Comparison of ENCODE assay signal across 8 cellular contexts in the genomic region with DNA sequence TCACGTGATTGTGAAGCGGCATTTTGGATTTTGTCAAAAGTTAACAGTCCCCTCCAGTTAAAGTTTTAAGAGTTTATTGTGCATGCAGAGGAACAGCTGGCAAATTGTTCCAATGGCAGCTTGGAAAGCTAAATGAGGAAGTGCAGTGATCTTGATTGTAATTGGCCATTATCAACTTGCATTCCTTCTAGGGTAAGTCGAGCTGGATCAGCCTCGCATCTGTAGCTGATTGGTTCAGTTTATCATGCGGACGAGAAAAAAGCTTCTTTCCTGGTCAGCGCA. TPM values are rescaled to one million over a fixed set of nuclear protein-coding genes. Genes with fewer than 3 reads are reported as not detected.
A peak's percentile ranks its signal among the peaks of the same experiment; 100 is the strongest.
DNase-seq lines count a peak whose midpoint lies in the region; ATAC-seq and TF ChIP-seq lines count a peak whose summit lies in the region.

No MANE protein-coding gene starts in this region.

- H3K27ac ChIP-seq in left ventricle myocardium inferior (replicated peaks) (peak overlapping the region; percentile 90), psoas muscle (peak overlapping the region; percentile 82)

- H3K27me3 ChIP-seq in BE2C (no peaks in the 10 kb centered on the region), left ventricle myocardium inferior (ENCODE audit: low read depth) (no peaks in the 10 kb centered on the region), psoas muscle (ENCODE audit: insufficient read depth in 3 of 3, low read length in 2 of 3) (no peaks in the 10 kb centered on the region)

- H3K4me3 Mint-ChIP-seq in activated T-helper 1 cell treated with anti-CD3 and anti-CD28 coated beads, Interleukin-12 subunit alpha, Interleukin-12 subunit beta, Interleukin-2, Interleukin-4 antibody, amounts not matched to agents 30 ng/mL and 10 ng/mL and 1 ng/mL, durations not matched to agents 14 hours and 24 hours and 36 hours = peak overlapping the region; percentile 99

- no peaks in the 10 kb centered on the region; the same call in 1 of the 2 replicates for H3K4me1 ChIP-seq in BE2C
- peaks cover 37% of the 10 kb centered on the region for H3K4me1 ChIP-seq in left ventricle myocardium inferior
- peaks cover 6% of the 10 kb centered on the region for H3K4me1 ChIP-seq in psoas muscle

- H3K36me3 Mint-ChIP-seq in activated T-helper 1 cell treated with anti-CD3 and anti-CD28 coated beads, Interleukin-12 subunit alpha, Interleukin-12 subunit beta, Interleukin-2, Interleukin-4 antibody, amounts not matched to agents 30 ng/mL and 10 ng/mL and 1 ng/mL, durations not matched to agents 14 hours and 24 hours and 36 hours (ENCODE audit: low read depth) = peaks cover 16% of the 10 kb centered on the region

- H3K27me3 Mint-ChIP-seq in activated T-helper 1 cell treated with anti-CD3 and anti-CD28 coated beads, Interleukin-12 subunit alpha, Interleukin-12 subunit beta, Interleukin-2, Interleukin-4 antibody, amounts not matched to agents 30 ng/mL and 10 ng/mL and 1 ng/mL, durations not matched to agents 14 hours and 24 hours and 36 hours (ENCODE audit: insufficient read depth) = peaks cover 1% of the 10 kb centered on the region

- peak overlapping the region; percentile 92 for H3K27ac Mint-ChIP-seq in activated T-helper 1 cell treated with anti-CD3 and anti-CD28 coated beads, Interleukin-12 subunit alpha, Interleukin-12 subunit beta, Interleukin-2, Interleukin-4 antibody, amounts not matched to agents 30 ng/mL and 10 ng/mL and 1 ng/mL, durations not matched to agents 14 hours and 24 hours and 36 hours

- intact Hi-C loops in activated T-helper 1 cell treated with anti-CD3 and anti-CD28 coated beads, Interleukin-12 subunit alpha, Interleukin-12 subunit beta, Interleukin-2, Interleukin-4 antibody, amounts not matched to agents 30 ng/mL and 10 ng/mL and 1 ng/mL, durations not matched to agents 14 hours and 24 hours and 36 hours (cut with micrococcal nuclease) = loop anchor here (2.0 to 10.0 kb wide), 2 partner anchors 144 to 362 kb away; partner anchors contain the start of gene ZSCAN25
- intact Hi-C loops in left ventricle myocardium inferior (cut with micrococcal nuclease) = no loop called here
- intact Hi-C loops in psoas muscle (cut with DNase I) = no loop called here

- H3K4me1 Mint-ChIP-seq in activated T-helper 1 cell treated with anti-CD3 and anti-CD28 coated beads, Interleukin-12 subunit alpha, Interleukin-12 subunit beta, Interleukin-2, Interleukin-4 antibody, amounts not matched to agents 30 ng/mL and 10 ng/mL and 1 ng/mL, durations not matched to agents 14 hours and 24 hours and 36 hours (ENCODE audit: low read depth) = peaks cover 36% of the 10 kb centered on the region

- H3K9me3 Mint-ChIP-seq in activated T-helper 1 cell treated with anti-CD3 and anti-CD28 coated beads, Interleukin-12 subunit alpha, Interleukin-12 subunit beta, Interleukin-2, Interleukin-4 antibody, amounts not matched to agents 30 ng/mL and 10 ng/mL and 1 ng/mL, durations not matched to agents 14 hours and 24 hours and 36 hours = no peaks in the 10 kb centered on the region

- no peak for DNase-seq in BE2C
- DNase-seq in M059J (ENCODE audit: low read depth) = peak; percentile 78
- DNase-seq in activated T-helper 1 cell treated with anti-CD3 and anti-CD28 coated beads, Interleukin-12 subunit alpha, Interleukin-12 subunit beta, Interleukin-2, Interleukin-4 antibody, amounts not matched to agents 30 ng/mL and 10 ng/mL and 1 ng/mL, durations not matched to agents 14 hours and 24 hours and 36 hours (ENCODE audit: low spot score) = no peak
- DNase-seq in left ventricle myocardium inferior = no peak
- no peak for DNase-seq in psoas muscle

- WGBS in psoas muscle, 3 donors = 4 to 5% (median 5%) methylated on average over 7 of the region's 7 CpGs

- H3K9me3 ChIP-seq in BE2C = no peaks in the 10 kb centered on the region
- H3K9me3 ChIP-seq in left ventricle myocardium inferior (replicated peaks) = no peaks in the 10 kb centered on the region
- H3K9me3 ChIP-seq in psoas muscle = no peaks in the 10 kb centered on the region

- peaks cover 6% of the 10 kb centered on the region for H3K36me3 ChIP-seq in BE2C
- H3K36me3 ChIP-seq in left ventricle myocardium inferior = no peaks in the 10 kb centered on the region
- peaks cover 0 to 8% of the 10 kb centered on the region in 2 donors for H3K36me3 ChIP-seq in psoas muscle (ENCODE audit: insufficient read depth in 1 of 2, low read depth in 1 of 2)

- TF ChIP-seq CTCF in BE2C (IDR thresholded peaks at IDR 0.05; ENCODE audit: low read depth, low read length) (no peak), GM12875 (IDR thresholded peaks at IDR 0.05; ENCODE audit: borderline replicate concordance, insufficient read depth, low read depth, low read length) (no peak), left ventricle myocardium inferior (IDR thresholded peaks at IDR 0.05; ENCODE audit: borderline replicate concordance) (no peak), psoas muscle (IDR thresholded peaks at IDR 0.05) (no peak)

- ATAC-seq in psoas muscle (peak in 1 of 4 donors; percentile 1), GM19328 (IDR thresholded peaks at IDR 0.05; ENCODE audit: unreplicated experiment) (no peak), HG03469 (IDR thresholded peaks at IDR 0.05; ENCODE audit: unreplicated experiment) (no peak)

- H3K4me3 ChIP-seq in BE2C (ENCODE audit: low read depth, low read length) (peak overlapping the region; percentile 92), GM12875 (ENCODE audit: low read depth, low read length) (peak overlapping the region; percentile 95), left ventricle myocardium inferior (peak overlapping the region; percentile 78), psoas muscle (peak overlapping the region; percentile 87)

RNA-seq across cellular contexts. Expression of gene ZNF789, which starts 0.6 kb away (rescaled TPM):
- 5.5 TPM for polyA plus RNA-seq in BE2C (2012; ENCODE audit: insufficient read depth, insufficient read length, low read depth)
- total RNA-seq in M059J (2014; rRNA removed; shearing (Covaris generic)) = 5.6 and 7.6 TPM in 2 replicates
- total RNA-seq in activated T-helper 1 cell treated with anti-CD3 and anti-CD28 coated beads, Interleukin-12 subunit alpha, Interleukin-12 subunit beta, Interleukin-2, Interleukin-4 antibody, amounts not matched to agents 30 ng/mL and 10 ng/mL and 1 ng/mL, durations not matched to agents 14 hours and 24 hours and 36 hours = 19.6 and 22.4 TPM in 2 replicates
- 3.3 TPM for total RNA-seq in left ventricle myocardium inferior
- 1 to 10 TPM; 1.6 to 4.0 (median 2.9) TPM for total RNA-seq in psoas muscle
- 1 to 10 TPM; 2.0 to 6.2 (median 2.2) TPM for polyA plus RNA-seq in psoas muscle

RNA-seq across cellular contexts. Expression of gene ATP5MF, which starts 7.3 kb away (rescaled TPM):
- 733 TPM for polyA plus RNA-seq in BE2C (2012; ENCODE audit: insufficient read depth, insufficient read length, low read depth)
- total RNA-seq in M059J (2014; rRNA removed; shearing (Covaris generic)) = 2,015 and 4,702 TPM in 2 replicates
- 392 and 397 TPM in 2 replicates for total RNA-seq in activated T-helper 1 cell treated with anti-CD3 and anti-CD28 coated beads, Interleukin-12 subunit alpha, Interleukin-12 subunit beta, Interleukin-2, Interleukin-4 antibody, amounts not matched to agents 30 ng/mL and 10 ng/mL and 1 ng/mL, durations not matched to agents 14 hours and 24 hours and 36 hours
- total RNA-seq in left ventricle myocardium inferior (834 TPM), psoas muscle (100 to 1,000 TPM; 391 to 584 (median 510) TPM)
- polyA plus RNA-seq in psoas muscle = 1,000 to 10,000 TPM; 2,163 to 2,481 (median 2,336) TPM

RNA-seq across cellular contexts. Expression of gene ZNF394, which starts 26.8 kb away (rescaled TPM):
- 35.2 TPM for polyA plus RNA-seq in BE2C (2012; ENCODE audit: insufficient read depth, insufficient read length, low read depth)
- total RNA-seq in M059J (2014; rRNA removed; shearing (Covaris generic)) = 24.0 and 32.0 TPM in 2 replicates
- 38.3 and 40.8 TPM in 2 replicates for total RNA-seq in activated T-helper 1 cell treated with anti-CD3 and anti-CD28 coated beads, Interleukin-12 subunit alpha, Interleukin-12 subunit beta, Interleukin-2, Interleukin-4 antibody, amounts not matched to agents 30 ng/mL and 10 ng/mL and 1 ng/mL, durations not matched to agents 14 hours and 24 hours and 36 hours
- total RNA-seq in left ventricle myocardium inferior (15.6 TPM), psoas muscle (10 to 100 TPM; 11.1 to 17.4 (median 14.6) TPM)
- polyA plus RNA-seq in psoas muscle = 10 to 100 TPM in 2 of 3 donors, 1 to 10 TPM in 1; 9.9 to 17.1 (median 15.9) TPM

RNA-seq across cellular contexts. Expression of gene ZKSCAN5, which starts 31.2 kb away (rescaled TPM):
- polyA plus RNA-seq in BE2C (2012; ENCODE audit: insufficient read depth, insufficient read length, low read depth) = 21.0 TPM
- 12.8 and 19.9 TPM in 2 replicates for total RNA-seq in M059J (2014; rRNA removed; shearing (Covaris generic))
- 8.0 and 8.1 TPM in 2 replicates for total RNA-seq in activated T-helper 1 cell treated with anti-CD3 and anti-CD28 coated beads, Interleukin-12 subunit alpha, Interleukin-12 subunit beta, Interleukin-2, Interleukin-4 antibody, amounts not matched to agents 30 ng/mL and 10 ng/mL and 1 ng/mL, durations not matched to agents 14 hours and 24 hours and 36 hours
- total RNA-seq in left ventricle myocardium inferior = 6.0 TPM
- 1 to 10 TPM; 7.3 to 9.6 (median 9.4) TPM for total RNA-seq in psoas muscle
- 10 to 100 TPM in 1 of 3 donors, 1 to 10 TPM in 2; 3.1 to 15.4 (median 4.3) TPM for polyA plus RNA-seq in psoas muscle

RNA-seq across cellular contexts. Expression of gene CPSF4, which starts 34.5 kb away (rescaled TPM):
- polyA plus RNA-seq in BE2C (2012; ENCODE audit: insufficient read depth, insufficient read length, low read depth) = 133 TPM
- 23.2 and 34.9 TPM in 2 replicates for total RNA-seq in M059J (2014; rRNA removed; shearing (Covaris generic))
- total RNA-seq in activated T-helper 1 cell treated with anti-CD3 and anti-CD28 coated beads, Interleukin-12 subunit alpha, Interleukin-12 subunit beta, Interleukin-2, Interleukin-4 antibody, amounts not matched to agents 30 ng/mL and 10 ng/mL and 1 ng/mL, durations not matched to agents 14 hours and 24 hours and 36 hours = 92.3 and 93.2 TPM in 2 replicates
- total RNA-seq in left ventricle myocardium inferior (17.9 TPM), psoas muscle (10 to 100 TPM; 21.3 to 42.4 (median 28.6) TPM)
- 10 to 100 TPM; 35.6 to 46.4 (median 36.5) TPM for polyA plus RNA-seq in psoas muscle
